ENCODE assay signal across 13 cellular contexts in the genomic region with DNA sequence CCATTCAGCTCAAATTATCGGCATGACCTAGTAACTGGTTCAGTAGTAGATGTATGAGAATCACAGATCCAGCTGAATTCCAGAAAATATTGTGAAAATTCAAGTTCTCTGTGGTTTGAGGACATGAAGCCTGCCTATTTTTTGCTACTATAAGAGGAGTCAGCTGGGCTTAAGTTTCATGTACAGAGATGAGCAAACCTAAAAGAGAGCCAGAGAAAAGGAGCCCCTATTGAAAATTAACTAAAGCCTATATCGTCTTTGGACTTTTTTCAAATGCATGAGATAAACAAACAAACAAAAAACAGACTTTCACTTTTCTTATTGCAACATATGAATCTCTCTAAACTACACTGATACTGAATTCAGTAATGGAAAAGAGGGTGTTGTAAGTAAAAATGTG.
"Had no signal": no experiment of that assay in that cellular context is flagged by ENCODE, and none has a peak within 500 bp of the region (broad histone marks: within the 10 kb centered on the region; RNA-seq: fewer than 3 reads in every experiment).

No MANE protein-coding gene starts in this region.

- H3K4me3 ChIP-seq: lung, thoracic aorta had no signal

- H3K36me3 ChIP-seq: thoracic aorta had no signal

- H3K9me3 ChIP-seq: thoracic aorta had no signal

- DNase-seq: activated CD4-positive, alpha-beta T cell treated with anti-CD3 and anti-CD28 coated beads, Interleukin-2, amount 50 U/mL, for 1 hour; activated CD4-positive, CD25-positive, alpha-beta regulatory T cell; activated effector memory CD4-positive, alpha-beta T cell treated with Interleukin-2 at 50 U/mL for 16 hours; activated T-cell treated with anti-CD3 and anti-CD28 coated beads for 4 hours; amniotic stem cell; hypothalamus; midbrain; stimulated activated CD4-positive, alpha-beta T cell treated with anti-CD3 and anti-CD28 coated beads, Interleukin-15, amount 100 ng/mL, for 24 hours; stimulated activated CD4-positive, alpha-beta T cell treated with anti-CD3 and anti-CD28 coated beads, Interleukin-4, amount 100 ng/mL, for 24 hours; stimulated activated naive CD8-positive, alpha-beta T cell treated with anti-CD3 and anti-CD28 coated beads, Interleukin-15, amount 100 ng/mL, for 72 hours had no signal

- H3K27ac ChIP-seq: parathyroid adenoma, thoracic aorta had no signal

- ATAC-seq: stimulated activated naive CD8-positive, alpha-beta T cell treated with anti-CD3 and anti-CD28 coated beads, Interleukin-15, amount 100 ng/mL, for 72 hours had no signal

- H3K9ac ChIP-seq: parathyroid adenoma had no signal

- H3K4me1 ChIP-seq: parathyroid adenoma had no signal

- H2AFZ ChIP-seq: parathyroid adenoma had no signal

- H3K79me2 ChIP-seq: parathyroid adenoma had no signal
